In the genomic region with DNA sequence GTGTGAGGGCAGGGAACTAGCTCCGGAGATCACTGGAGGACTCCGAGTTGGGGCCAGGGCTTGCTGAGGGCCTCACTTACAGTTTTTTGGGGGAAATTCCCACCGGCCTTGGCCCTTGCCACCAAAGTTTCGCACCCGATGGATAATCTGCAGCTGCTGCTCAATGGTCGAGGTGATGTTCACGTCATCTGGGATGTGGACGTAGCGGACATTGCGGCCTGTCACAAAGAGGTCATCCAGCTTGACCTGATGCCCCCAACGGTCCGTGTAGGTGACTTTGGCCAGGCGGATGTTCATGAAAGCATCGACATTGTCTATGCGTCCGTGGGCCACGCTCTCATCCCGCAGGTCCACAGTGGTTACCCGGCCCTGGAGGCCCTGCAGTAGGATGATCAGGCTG, we compare ENCODE assay signal across 20 cellular contexts. TPM values are rescaled to one million over a fixed set of nuclear protein-coding genes. Genes with fewer than 3 reads are reported as not detected.
DNase-seq lines count a peak whose midpoint lies in the region; ATAC-seq, FAIRE-seq and TF ChIP-seq lines count a peak whose summit lies in the region.
"Had no signal": no experiment of that assay in that cellular context is flagged by ENCODE, and none has a peak within 500 bp of the region (broad histone marks: within the 10 kb centered on the region; RNA-seq: fewer than 3 reads in every experiment).

No MANE protein-coding gene starts in this region.

- H2AFZ ChIP-seq in OCI-LY1 (ENCODE audit: low read length) (no peak overlapping the region), K562 (ENCODE audit: low read depth, low read length) (no peak overlapping the region)
- H2AFZ ChIP-seq: GM23248 had no signal

- H3K36me3 Mint-ChIP-seq in CD8-positive, alpha-beta T cell, result peaks cover 55% of the 10 kb centered on the region

- TF ChIP-seq RAD21 in K562 (CRISPR knock-in tag; conservative IDR thresholded peaks at IDR 0.05 in 1 of 2, IDR thresholded peaks at IDR 0.05 in 1 of 2), result no peak

- no peaks in the 10 kb centered on the region for H3F3A ChIP-seq in OCI-LY1 (ENCODE audit: insufficient read depth, low read length)

- H3K27ac ChIP-seq in OCI-LY1 (ENCODE audit: low read depth, low read length, poor library complexity, severe bottlenecking) (peak overlapping the region; percentile 97), K562 (ENCODE audit: extremely low read depth, low read depth, low read length) (no peak overlapping the region), psoas muscle (peak overlapping the region; percentile 92)
- no peak overlapping the region for H3K27ac ChIP-seq in CD8-positive, alpha-beta T cell (ENCODE audit: low read depth, low read length)
- H3K27ac ChIP-seq: C4-2B, GM23248 had no signal

- H3K4me1 ChIP-seq in OCI-LY1 (ENCODE audit: insufficient read depth, low read length, severe bottlenecking) (peaks cover 82% of the 10 kb centered on the region), K562 (replicated peaks in 1 of 2; ENCODE audit: control insufficient read depth in 2 of 2, insufficient read depth in 2 of 2, low read length in 2 of 2) (peaks cover 10 to 21% of the 10 kb centered on the region in 2 experiments), psoas muscle (peaks cover 57% of the 10 kb centered on the region)
- peaks cover 5% of the 10 kb centered on the region for H3K4me1 ChIP-seq in CD8-positive, alpha-beta T cell (ENCODE audit: insufficient read depth, low read length)

- H3K9me3 ChIP-seq in OCI-LY1 (ENCODE audit: low read length), result no peaks in the 10 kb centered on the region
- no peaks in the 10 kb centered on the region for H3K9me3 ChIP-seq in K562 (replicated peaks; ENCODE audit: control insufficient read depth, insufficient read depth, low read depth, low read length)
- no peaks in the 10 kb centered on the region for H3K9me3 ChIP-seq in psoas muscle
- no peaks in the 10 kb centered on the region for H3K9me3 ChIP-seq in CD8-positive, alpha-beta T cell (ENCODE audit: low read length)
- H3K9me3 ChIP-seq: HAP-1 had no signal

- H3K9me2 ChIP-seq in OCI-LY1 (ENCODE audit: low read depth, low read length), result no peaks in the 10 kb centered on the region

- peak overlapping the region; percentile 8; the same call in 1 of the 2 replicates for H3K4me2 ChIP-seq in OCI-LY1 (ENCODE audit: low read length)
- H3K4me2 ChIP-seq in K562 (ENCODE audit: insufficient read depth, low read length), result no peak overlapping the region

- FAIRE-seq in K562 (lab: Jason Lieb, UNC), result no peak
- FAIRE-seq: A204.1, GM12878, HepG2 had no signal

- peaks cover 46% of the 10 kb centered on the region for H3K36me3 ChIP-seq in OCI-LY1 (ENCODE audit: insufficient read depth, low read length)
- H3K36me3 ChIP-seq in K562 (ENCODE audit: control insufficient read depth, insufficient read depth, low read length), result peaks cover 51% of the 10 kb centered on the region
- peaks cover 5 to 37% of the 10 kb centered on the region in 2 donors for H3K36me3 ChIP-seq in psoas muscle (ENCODE audit: insufficient read depth in 1 of 2, low read depth in 1 of 2)
- H3K36me3 ChIP-seq in CD8-positive, alpha-beta T cell (ENCODE audit: insufficient read depth, low read length), result peaks cover 23% of the 10 kb centered on the region

- H3K27ac Mint-ChIP-seq in CD8-positive, alpha-beta T cell, result no peak overlapping the region
- H3K27ac Mint-ChIP-seq: CD4-positive, alpha-beta T cell had no signal

- TF ChIP-seq POLR2A in K562 (conservative IDR thresholded peaks at IDR 0.05), result no peak

- no peak overlapping the region for H3K4me3 Mint-ChIP-seq in CD8-positive, alpha-beta T cell

- H3K9me3 Mint-ChIP-seq in CD8-positive, alpha-beta T cell, result no peaks in the 10 kb centered on the region
- H3K9me3 Mint-ChIP-seq: CD4-positive, alpha-beta T cell; IgD-negative memory B cell had no signal

- intact Hi-C loops in K562 (cut with micrococcal nuclease), result no loop called here
- intact Hi-C loops in psoas muscle (cut with DNase I), result no loop called here
- intact Hi-C loops in CD8-positive, alpha-beta T cell (cut with DNase I, micrococcal nuclease), result no loop called here

- no peaks in the 10 kb centered on the region for H3K27me3 Mint-ChIP-seq in CD8-positive, alpha-beta T cell (ENCODE audit: low read depth)
- H3K27me3 Mint-ChIP-seq: CD4-positive, alpha-beta T cell; IgD-negative memory B cell had no signal

- H3K9me1 ChIP-seq in K562 (ENCODE audit: control insufficient read depth, insufficient read depth, low read length), result no peaks in the 10 kb centered on the region

- in situ Hi-C loops in K562 (cut with MboI), result no loop called here

- H3K4me1 Mint-ChIP-seq in CD8-positive, alpha-beta T cell (ENCODE audit: low read depth), result peaks cover 27% of the 10 kb centered on the region

- POLR2A ChIA-PET in K562 (lab: Yijun Ruan, JAX), result interaction anchor here (10.6 kb wide), 1 partner anchor 8 kb away, joined by 315 read pairs; a partner anchor contains a TSS
- POLR2A ChIA-PET in CD8-positive, alpha-beta T cell (lab: Charles Lee), result no interaction called here

- H3K4me3 ChIP-seq in OCI-LY1 (ENCODE audit: low read depth, low read length, poor library complexity, severe bottlenecking) (no peak overlapping the region), K562 (no peak overlapping the region), psoas muscle (no peak overlapping the region)
- no peak overlapping the region for H3K4me3 ChIP-seq in CD8-positive, alpha-beta T cell (ENCODE audit: low read depth, low read length)
- H3K4me3 ChIP-seq: GM12878, GM23248, HAP-1 had no signal

- H4K20me1 ChIP-seq in OCI-LY1 (ENCODE audit: insufficient read depth, low read length) (no peaks in the 10 kb centered on the region), K562 (replicated peaks; ENCODE audit: control insufficient read depth, insufficient read depth, low read length) (no peaks in the 10 kb centered on the region)

- no peaks in the 10 kb centered on the region for H3K27me3 ChIP-seq in OCI-LY1 (ENCODE audit: insufficient read depth, low read length)
- H3K27me3 ChIP-seq in K562 (ENCODE audit: control insufficient read depth in 2 of 2, insufficient read depth in 2 of 2, low read length in 2 of 2), result no peaks in the 10 kb centered on the region
- no peaks in the 10 kb centered on the region for H3K27me3 ChIP-seq in psoas muscle (ENCODE audit: insufficient read depth in 3 of 3, low read length in 2 of 3)
- no peaks in the 10 kb centered on the region for H3K27me3 ChIP-seq in CD8-positive, alpha-beta T cell (ENCODE audit: insufficient read depth, low read length)

- WGBS in K562 (ENCODE audit: insufficient coverage, low coverage, missing lambda C conversion rate), result over 99% methylated on average over 19 of the region's 19 CpGs
- WGBS in psoas muscle, 3 donors, result 89 to 96% (median 90%) methylated on average over 19 of the region's 19 CpGs

- H3K9ac ChIP-seq in OCI-LY1 (ENCODE audit: low read length), result no peak overlapping the region
- H3K9ac ChIP-seq in K562 (ENCODE audit: insufficient read depth in 1 of 2, low read depth in 2 of 2, low read length in 2 of 2), result peak overlapping the region in 1 of 2 experiments; percentile 45; a peak in 2 of 4 replicates
- H3K9ac ChIP-seq: GM23248 had no signal

- ATAC-seq in K562 (no peak), psoas muscle (no peak), HG02973 (IDR thresholded peaks at IDR 0.05; ENCODE audit: unreplicated experiment) (no peak), SK-N-SH treated with all-trans-retinoic acid at 6 μM for 48 hours (no peak)
- ATAC-seq in CD8-positive, alpha-beta T cell, result no peak
- ATAC-seq: GM12878, HepG2 had no signal

- no TSS peak for BruUV-seq in K562 (replicated peaks; lab: Mats Ljungman, UMichigan)

- TF ChIP-seq CTCF in OCI-LY1 (IDR thresholded peaks at IDR 0.05; ENCODE audit: low read length) (no peak), K562 (IDR thresholded peaks at IDR 0.05 in 2 of 3, conservative IDR thresholded peaks at IDR 0.05 in 1 of 3; ENCODE audit: insufficient read depth in 2 of 3, low read depth in 1 of 3, low read length in 3 of 3) (no peak), psoas muscle (IDR thresholded peaks at IDR 0.05) (no peak)
- TF ChIP-seq CTCF in CD8-positive, alpha-beta T cell (IDR thresholded peaks at IDR 0.05), result no peak

- DNase-seq in K562 (ENCODE audit: extremely low read depth in 1 of 4, low spot score in 3 of 4) (no peak), psoas muscle (no peak), SKM-1 (lab: John Stamatoyannopoulos, UW; ENCODE audit: unreplicated experiment) (no peak)
- no peak for DNase-seq in CD8-positive, alpha-beta T cell
- DNase-seq: ACHN; Calu3; CD4-positive, alpha-beta T cell; DMS79 treated with DMSO at 0.1 percent for 48 hours; EL; GM23248; KG1 had no signal

- TF ChIP-seq EP300 in K562 (IDR thresholded peaks at IDR 0.05; ENCODE audit: low read length), result no peak

- no peaks in the 10 kb centered on the region for H3K79me2 ChIP-seq in OCI-LY1 (ENCODE audit: insufficient read depth, low read length)
- peaks cover 26% of the 10 kb centered on the region for H3K79me2 ChIP-seq in K562 (ENCODE audit: control insufficient read depth, insufficient read depth, low read length)

- CTCF ChIA-PET in K562 (lab: Yijun Ruan, JAX; ENCODE audit: low intra/inter-chr PET ratio), result no interaction called here
- CTCF ChIA-PET in CD8-positive, alpha-beta T cell (lab: Charles Lee), result interaction anchor here (2.6 to 4.1 kb wide), 2 partner anchors 26 to 51 kb away, joined by 11 to 15 read pairs; no protein-coding TSS in a partner anchor

RNA-seq across cellular contexts. Expression of a gene that starts 4.0 kb away (rescaled TPM):
- total RNA-seq in K562 (2011; cell fraction: chromatin; rRNA removed; ENCODE audit: low replicate concordance), result 20.5 and 63.8 TPM in 2 replicates
- 55.5 and 59.9 TPM in 2 replicates for total RNA-seq in K562 (2011; cell fraction: nucleolus; rRNA removed)
- total RNA-seq in K562 (2011; cell fraction: nucleoplasm; rRNA removed), result 40.9 and 45.8 TPM in 2 replicates
- total RNA-seq in K562 (2014; rRNA removed) (68.9 and 94.6 TPM in 2 replicates), K562 (2014; rRNA removed; fragmentation: Illumina TruSeq; extraction: Trizol) (9.8 and 13.2 TPM in 2 replicates), K562 (2015; rRNA removed; fragmentation: Illumina TruSeq; extraction: Trizol) (21.8 and 23.3 TPM in 2 replicates), K562 (2021) (85.7 and 88.0 TPM in 2 replicates), psoas muscle (100 to 1,000 TPM in 1 of 4 donors, 10 to 100 TPM in 3; 80.3 to 102 (median 95.6) TPM)
- polyA plus RNA-seq in K562 (2011; rRNA removed) (91.4 and 95.2 TPM in 2 replicates), K562 (2014; fragmentation: Illumina TruSeq; extraction: Trizol) (122 and 153 TPM in 2 replicates), K562 (2014; fragmentation: Nextera tagmentation; extraction: Ambion mirVana) (10 to 100 TPM; 34.8 to 56.9 TPM), K562 (2014; rRNA removed) (146 and 168 TPM in 2 replicates), psoas muscle (100 to 1,000 TPM; 134 to 246 (median 156) TPM)
- polyA plus RNA-seq in K562 (2011; cell fraction: cytosol; rRNA removed), result 111 and 190 TPM in 2 replicates
- 44.9 and 48.3 TPM in 2 replicates for polyA plus RNA-seq in K562 (2011; cell fraction: nucleus; rRNA removed)
- polyA plus RNA-seq in K562 (2012), result 91.2 and 105 TPM in 2 replicates
- 26.2 and 41.8 TPM in 2 replicates for polyA minus RNA-seq in K562 (2011; rRNA and poly(A)+ RNA removed)
- 26.6 and 38.0 TPM in 2 replicates for polyA minus RNA-seq in K562 (2011; cell fraction: cytosol; rRNA and poly(A)+ RNA removed)
- polyA minus RNA-seq in K562 (2011; cell fraction: nucleus; rRNA and poly(A)+ RNA removed), result 17.1 and 23.5 TPM in 2 replicates
- total RNA-seq in CD8-positive, alpha-beta T cell, result 10 to 100 TPM; 20.9 to 21.4 TPM

RNA-seq across cellular contexts. Expression of a gene that starts 8.0 kb away (rescaled TPM):
- 24.8 and 55.6 TPM in 2 replicates for total RNA-seq in K562 (2011; cell fraction: chromatin; rRNA removed; ENCODE audit: low replicate concordance)
- total RNA-seq in K562 (2011; cell fraction: nucleolus; rRNA removed), result 29.2 and 31.0 TPM in 2 replicates
- total RNA-seq in K562 (2011; cell fraction: nucleoplasm; rRNA removed), result 30.9 and 40.1 TPM in 2 replicates
- 39.1 and 55.1 TPM in 2 replicates for total RNA-seq in K562 (2014; rRNA removed)
- 18.5 and 22.8 TPM in 2 replicates for total RNA-seq in K562 (2014; rRNA removed; fragmentation: Illumina TruSeq; extraction: Trizol)
- 27.1 and 27.6 TPM in 2 replicates for total RNA-seq in K562 (2015; rRNA removed; fragmentation: Illumina TruSeq; extraction: Trizol)
- 90.1 and 94.3 TPM in 2 replicates for total RNA-seq in K562 (2021)
- polyA plus RNA-seq in K562 (2011; rRNA removed), result 57.8 and 73.8 TPM in 2 replicates
- polyA plus RNA-seq in K562 (2011; cell fraction: cytosol; rRNA removed), result 46.1 and 62.2 TPM in 2 replicates
- 37.6 and 46.3 TPM in 2 replicates for polyA plus RNA-seq in K562 (2011; cell fraction: nucleus; rRNA removed)
- polyA plus RNA-seq in K562 (2012), result 62.9 and 132 TPM in 2 replicates
- polyA plus RNA-seq in K562 (2014; fragmentation: Illumina TruSeq; extraction: Trizol), result 62.9 and 78.0 TPM in 2 replicates
- polyA plus RNA-seq in K562 (2014; fragmentation: Nextera tagmentation; extraction: Ambion mirVana), result 1 to 10 TPM in 1 of 2 experiments, under 1 TPM in 1; 0.69 to 1.7 TPM
- polyA plus RNA-seq in K562 (2014; rRNA removed), result 59.0 and 63.1 TPM in 2 replicates
- 49.4 and 58.5 TPM in 2 replicates for polyA minus RNA-seq in K562 (2011; rRNA and poly(A)+ RNA removed)
- polyA minus RNA-seq in K562 (2011; cell fraction: cytosol; rRNA and poly(A)+ RNA removed), result 25.9 and 28.4 TPM in 2 replicates
- 9.8 and 13.2 TPM in 2 replicates for polyA minus RNA-seq in K562 (2011; cell fraction: nucleus; rRNA and poly(A)+ RNA removed)
- 100 to 1,000 TPM in 3 of 4 donors, 10 to 100 TPM in 1; 84.4 to 218 (median 145) TPM for total RNA-seq in psoas muscle
- polyA plus RNA-seq in psoas muscle, result 100 to 1,000 TPM in 2 of 3 donors, 10 to 100 TPM in 1; 93.0 to 312 (median 182) TPM
- 10 to 100 TPM; 13.4 to 16.9 TPM for total RNA-seq in CD8-positive, alpha-beta T cell

RNA-seq across cellular contexts. Expression of a gene that starts 56.6 kb away (rescaled TPM):
- 0.74 TPM in 1 of 2 replicates, not detected in the other for total RNA-seq in K562 (2011; cell fraction: chromatin; rRNA removed; ENCODE audit: low replicate concordance)
- total RNA-seq in K562 (2011; cell fraction: nucleolus; rRNA removed), result not detected in 2 replicates
- not detected in 2 replicates for total RNA-seq in K562 (2011; cell fraction: nucleoplasm; rRNA removed)
- 0.36 TPM in 1 of 2 replicates, not detected in the other for total RNA-seq in K562 (2014; rRNA removed)
- total RNA-seq in K562 (2014; rRNA removed; fragmentation: Illumina TruSeq; extraction: Trizol), result not detected in 2 replicates
- total RNA-seq in K562 (2015; rRNA removed; fragmentation: Illumina TruSeq; extraction: Trizol), result 0.40 TPM in 1 of 2 replicates, not detected in the other
- total RNA-seq in K562 (2021), result not detected in 2 replicates
- 0.12 and 0.15 TPM in 2 replicates for polyA plus RNA-seq in K562 (2011; rRNA removed)
- polyA plus RNA-seq in K562 (2011; cell fraction: cytosol; rRNA removed), result 0.35 TPM in 1 of 2 replicates, not detected in the other
- 0.46 TPM in 1 of 2 replicates, not detected in the other for polyA plus RNA-seq in K562 (2011; cell fraction: nucleus; rRNA removed)
- polyA plus RNA-seq in K562 (2012), result 0.42 and 0.50 TPM in 2 replicates
- polyA plus RNA-seq in K562 (2014; fragmentation: Illumina TruSeq; extraction: Trizol), result 0.22 and 0.30 TPM in 2 replicates
- polyA plus RNA-seq in K562 (2014; fragmentation: Nextera tagmentation; extraction: Ambion mirVana), result not detected
- polyA plus RNA-seq in K562 (2014; rRNA removed), result not detected in 2 replicates
- not detected in 2 replicates for polyA minus RNA-seq in K562 (2011; rRNA and poly(A)+ RNA removed)
- polyA minus RNA-seq in K562 (2011; cell fraction: cytosol; rRNA and poly(A)+ RNA removed), result not detected in 2 replicates
- 0.33 TPM in 1 of 2 replicates, not detected in the other for polyA minus RNA-seq in K562 (2011; cell fraction: nucleus; rRNA and poly(A)+ RNA removed)
- total RNA-seq in psoas muscle, result 1 to 10 TPM; 3.1 to 4.6 (median 4.3) TPM
- polyA plus RNA-seq in psoas muscle, result 1 to 10 TPM; 2.5 to 5.5 (median 4.2) TPM
- 1 to 10 TPM; 1.8 to 2.0 TPM for total RNA-seq in CD8-positive, alpha-beta T cell

Comparison
In these comparisons a context has a peak if more than half of its experiments do, and no peak if none do; other contexts are left out.
1. H3K27ac ChIP-seq: peak in OCI-LY1 (single experiment) and psoas muscle (single experiment); none in K562 (single experiment) and CD8-positive, alpha-beta T cell (single experiment).